ENCODE assay signal across 28 cellular contexts in genomic region chr2:54889053-54889452, GRCh38.
"Had no signal": no experiment of that assay in that cellular context is flagged by ENCODE, and none has a peak within 500 bp of the region (broad histone marks: within the 10 kb centered on the region; RNA-seq: fewer than 3 reads in every experiment).

No MANE protein-coding gene starts in this region.

- H3K36me3 ChIP-seq: colonic mucosa, esophagus muscularis mucosa, esophagus squamous epithelium, gastrocnemius medialis, gastroesophageal sphincter, heart left ventricle, heart right ventricle had no signal

- H3K9me3 Mint-ChIP-seq: dendritic cell treated with granulocyte-macrophage colony-stimulating factor and Interleukin-4, amounts not matched to agents 40 ng/mL and 50 ng/mL, for 4 days; effector memory CD8-positive, alpha-beta T cell; endodermal cell had no signal

- H3K4me1 Mint-ChIP-seq: endodermal cell had no signal

- ATAC-seq: effector memory CD8-positive, alpha-beta T cell; esophagus mucosa; foreskin keratinocyte; gastrocnemius medialis; gastroesophageal sphincter; heart left ventricle; heart right ventricle had no signal

- H3K4me1 ChIP-seq: colonic mucosa, esophagus muscularis mucosa, esophagus squamous epithelium, foreskin keratinocyte, gastrocnemius medialis, gastroesophageal sphincter, heart left ventricle, heart right ventricle had no signal

- H3K27me3 Mint-ChIP-seq: dendritic cell treated with granulocyte-macrophage colony-stimulating factor and Interleukin-4, amounts not matched to agents 40 ng/mL and 50 ng/mL, for 4 days had no signal

- H3K4me3 Mint-ChIP-seq: dendritic cell treated with granulocyte-macrophage colony-stimulating factor and Interleukin-4, amounts not matched to agents 40 ng/mL and 50 ng/mL, for 4 days; effector memory CD8-positive, alpha-beta T cell; endodermal cell had no signal

- FAIRE-seq: endometrium, endothelial cell of umbilical vein, frontal cortex had no signal

- H3K4me3 ChIP-seq: colonic mucosa, coronary artery, dorsolateral prefrontal cortex, esophagus muscularis mucosa, esophagus squamous epithelium, gastrocnemius medialis, gastroesophageal sphincter, heart left ventricle, heart right ventricle had no signal

- DNase-seq: colonic mucosa; cortex of kidney; dermis blood vessel endothelial cell; dorsolateral prefrontal cortex; effector CD4-positive, alpha-beta T cell; effector CD8-positive, alpha-beta T cell; effector memory CD4-positive, alpha-beta T cell; effector memory CD8-positive, alpha-beta T cell; endodermal cell; erythroblast; esophagus squamous epithelium; foreskin fibroblast; foreskin keratinocyte; foreskin melanocyte; gastrocnemius medialis; glutamatergic neuron; head of caudate nucleus; heart left ventricle; heart right ventricle had no signal

- H3K27ac Mint-ChIP-seq: dendritic cell treated with granulocyte-macrophage colony-stimulating factor and Interleukin-4, amounts not matched to agents 40 ng/mL and 50 ng/mL, for 4 days; effector memory CD8-positive, alpha-beta T cell; endodermal cell had no signal

- H3K27ac ChIP-seq: colonic mucosa, coronary artery, dorsolateral prefrontal cortex, epithelial cell of prostate, esophagus muscularis mucosa, esophagus squamous epithelium, foreskin keratinocyte, gastrocnemius medialis, gastroesophageal sphincter, heart left ventricle, heart right ventricle had no signal

- H3K27me3 ChIP-seq: colonic mucosa, dorsolateral prefrontal cortex, esophagus muscularis mucosa, esophagus squamous epithelium, foreskin keratinocyte, gastrocnemius medialis, gastroesophageal sphincter, heart left ventricle had no signal

- H3K9me3 ChIP-seq: colonic mucosa, esophagus muscularis mucosa, esophagus squamous epithelium, gastrocnemius medialis, gastroesophageal sphincter, heart left ventricle, heart right ventricle had no signal
